In the genomic region with DNA sequence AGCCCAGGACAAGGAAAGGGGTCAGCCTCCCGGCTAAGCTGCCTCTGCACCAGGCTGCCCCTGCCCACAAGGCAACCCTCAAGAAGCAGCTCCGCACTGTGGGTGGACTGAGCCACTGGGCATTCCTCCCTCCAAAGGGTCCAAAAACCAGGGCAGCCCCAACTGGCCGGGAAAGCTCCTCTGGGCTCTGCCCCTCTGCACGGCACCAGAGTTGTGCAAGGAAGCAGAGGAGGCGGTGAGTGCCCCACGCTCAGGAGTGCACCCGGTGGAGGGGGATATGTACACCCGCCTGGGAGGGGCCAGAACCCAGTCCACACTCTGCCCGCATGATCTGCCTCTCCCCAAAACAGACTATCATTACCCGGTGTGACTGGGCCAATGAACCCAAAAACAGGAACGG, we compare ENCODE assay signal across 31 cellular contexts. TPM values are rescaled to one million over a fixed set of nuclear protein-coding genes. Genes with fewer than 3 reads are reported as not detected.
"Had no signal": no experiment of that assay in that cellular context is flagged by ENCODE, and none has a peak within 500 bp of the region (broad histone marks: within the 10 kb centered on the region; RNA-seq: fewer than 3 reads in every experiment).

No MANE protein-coding gene starts in this region.

- H3K9me3 Mint-ChIP-seq: activated CD4-positive, alpha-beta memory T cell treated with anti-CD3 and anti-CD28 coated beads, Interleukin-2, amount 10 ng/mL, durations not matched to agents 7 days and 5 days; activated naive CD4-positive, alpha-beta T cell treated with anti-CD3 and anti-CD28 coated beads, Interleukin-2, amount 50 U/mL, for 24 hours; activated naive CD8-positive, alpha-beta T cell treated with anti-CD3 and anti-CD28 coated beads, Interleukin-2, amount 10 ng/mL, durations not matched to agents 7 days and 5 days; activated T-helper 17 cell treated with anti-CD3 and anti-CD28 coated beads, Interleukin-2, amount 50 U/mL, for 72 hours had no signal

- ATAC-seq: activated CD4-positive, CD25-positive, alpha-beta regulatory T cell treated with anti-CD3 and anti-CD28 coated beads, Interleukin-2, amount 50 U/mL, for 24 hours; activated CD8-positive, alpha-beta memory T cell treated with anti-CD3 and anti-CD28 coated beads, Interleukin-2, amount 10 ng/mL, durations not matched to agents 7 days and 5 days; activated T-helper 17 cell treated with anti-CD3 and anti-CD28 coated beads, Interleukin-2, amount 50 U/mL, for 72 hours; Panc1 had no signal

- H3K27me3 Mint-ChIP-seq: activated CD4-positive, alpha-beta memory T cell treated with anti-CD3 and anti-CD28 coated beads, Interleukin-2, amount 10 ng/mL, durations not matched to agents 7 days and 5 days; activated CD8-positive, alpha-beta memory T cell treated with anti-CD3 and anti-CD28 coated beads, Interleukin-2, amount 10 ng/mL, durations not matched to agents 7 days and 5 days; activated naive CD8-positive, alpha-beta T cell treated with anti-CD3 and anti-CD28 coated beads, Interleukin-2, amount 10 ng/mL, durations not matched to agents 7 days and 5 days had no signal

- H3K36me3 ChIP-seq: ascending aorta, cardiac muscle cell had no signal

- H3K4me3 Mint-ChIP-seq: activated CD4-positive, alpha-beta memory T cell treated with anti-CD3 and anti-CD28 coated beads, Interleukin-2, amount 10 ng/mL, durations not matched to agents 7 days and 5 days; activated CD8-positive, alpha-beta memory T cell treated with anti-CD3 and anti-CD28 coated beads, Interleukin-2, amount 10 ng/mL, durations not matched to agents 7 days and 5 days; activated naive CD4-positive, alpha-beta T cell treated with anti-CD3 and anti-CD28 coated beads, Interleukin-2, amount 50 U/mL, for 24 hours; activated naive CD8-positive, alpha-beta T cell treated with anti-CD3 and anti-CD28 coated beads, Interleukin-2, amount 10 ng/mL, durations not matched to agents 7 days and 5 days; activated T-helper 17 cell treated with anti-CD3 and anti-CD28 coated beads, Interleukin-2, amount 50 U/mL, for 72 hours had no signal

- H3K4me1 Mint-ChIP-seq: activated CD4-positive, alpha-beta memory T cell treated with anti-CD3 and anti-CD28 coated beads, Interleukin-2, amount 10 ng/mL, durations not matched to agents 7 days and 5 days; activated CD8-positive, alpha-beta memory T cell treated with anti-CD3 and anti-CD28 coated beads, Interleukin-2, amount 10 ng/mL, durations not matched to agents 7 days and 5 days; activated naive CD8-positive, alpha-beta T cell treated with anti-CD3 and anti-CD28 coated beads, Interleukin-2, amount 10 ng/mL, durations not matched to agents 7 days and 5 days; activated T-helper 17 cell treated with anti-CD3 and anti-CD28 coated beads, Interleukin-2, amount 50 U/mL, for 72 hours had no signal

- H3K27ac ChIP-seq: ascending aorta, cardiac muscle cell, KMS-11, SK-N-MC had no signal

- H3K27me3 ChIP-seq: ascending aorta, cardiac muscle cell had no signal

- H3K4me3 ChIP-seq: ascending aorta, cardiac muscle cell, SK-N-MC had no signal

- H3K27ac Mint-ChIP-seq: activated CD4-positive, alpha-beta memory T cell treated with anti-CD3 and anti-CD28 coated beads, Interleukin-2, amount 10 ng/mL, durations not matched to agents 7 days and 5 days; activated CD8-positive, alpha-beta memory T cell treated with anti-CD3 and anti-CD28 coated beads, Interleukin-2, amount 10 ng/mL, durations not matched to agents 7 days and 5 days; activated naive CD4-positive, alpha-beta T cell treated with anti-CD3 and anti-CD28 coated beads, Interleukin-2, amount 50 U/mL, for 24 hours; activated naive CD8-positive, alpha-beta T cell treated with anti-CD3 and anti-CD28 coated beads, Interleukin-2, amount 10 ng/mL, durations not matched to agents 7 days and 5 days; activated T-helper 17 cell treated with anti-CD3 and anti-CD28 coated beads, Interleukin-2, amount 50 U/mL, for 72 hours had no signal

- DNase-seq: activated CD4-positive, alpha-beta memory T cell treated with anti-CD3 and anti-CD28 coated beads, Interleukin-2, amount 10 ng/mL, durations not matched to agents 7 days and 5 days; activated CD4-positive, alpha-beta T cell treated with anti-CD3 and anti-CD28 coated beads for 4 hours; activated CD8-positive, alpha-beta memory T cell treated with anti-CD3 and anti-CD28 coated beads for 24 hours; activated CD8-positive, alpha-beta memory T cell treated with anti-CD3 and anti-CD28 coated beads, Interleukin-2, amount 10 ng/mL, durations not matched to agents 7 days and 5 days; activated CD8-positive, alpha-beta memory T cell treated with anti-CD3 and anti-CD28 coated beads, Interleukin-2, amount 50 U/mL, for 48 hours; activated effector memory CD4-positive, alpha-beta T cell treated with anti-CD3 and anti-CD28 coated beads, Interleukin-2, amount 50 U/mL, for 16 hours; activated naive CD4-positive, alpha-beta T cell treated with Interleukin-2 at 50 U/mL for 16 hours; activated naive CD8-positive, alpha-beta T cell treated with anti-CD3 and anti-CD28 coated beads, Interleukin-2, amount 10 ng/mL, durations not matched to agents 7 days and 5 days; activated T-cell treated with anti-CD3 and anti-CD28 coated beads, Interleukin-2, amount 50 U/mL, for 48 hours; amygdala; cerebellar nuclear complex; MM.1S; NCI-H1092; NCI-H1436 treated with DMSO at 0.1 percent for 48 hours; NCI-H1694 treated with DMSO at 0.1 percent for 48 hours; NCI-H2029; NCI-H2107; NCI-H2171; NCI-H510A; NCI-H526; NCI-H748 treated with DMSO at 0.1 percent for 48 hours; SHP77 treated with DMSO at 0.1 percent for 48 hours; T1000 had no signal

- H3K9me3 ChIP-seq: ascending aorta had no signal

- H3K4me1 ChIP-seq: ascending aorta had no signal

- H3K36me3 Mint-ChIP-seq: activated CD8-positive, alpha-beta memory T cell treated with anti-CD3 and anti-CD28 coated beads, Interleukin-2, amount 10 ng/mL, durations not matched to agents 7 days and 5 days; activated naive CD4-positive, alpha-beta T cell treated with anti-CD3 and anti-CD28 coated beads, Interleukin-2, amount 50 U/mL, for 24 hours; activated naive CD8-positive, alpha-beta T cell treated with anti-CD3 and anti-CD28 coated beads, Interleukin-2, amount 10 ng/mL, durations not matched to agents 7 days and 5 days had no signal

RNA-seq across cellular contexts. Expression of gene PTPRN2, which starts 43.8 kb away (rescaled TPM):
- total RNA-seq: cardiac muscle cell had no signal
